Comparison of ENCODE assay signal across 9 cellular contexts in genomic region chr18:48934400-48934707, GRCh38. TPM values are rescaled to one million over a fixed set of nuclear protein-coding genes. Genes with fewer than 3 reads are reported as not detected.
DNase-seq lines count a peak whose midpoint lies in the region; ATAC-seq and TF ChIP-seq lines count a peak whose summit lies in the region.
"Had no signal": no experiment of that assay in that cellular context is flagged by ENCODE, and none has a peak within 500 bp of the region (broad histone marks: within the 10 kb centered on the region; RNA-seq: fewer than 3 reads in every experiment).

No MANE protein-coding gene starts in this region.

- no peak for TF ChIP-seq POLR2A in breast epithelium (IDR thresholded peaks at IDR 0.05)

- H4K20me1 ChIP-seq in BLaER1 treated with 17β-estradiol and CSF1 and Interleukin-3, amounts not matched to agents 10 nM and 100 nM = peaks cover 6 to 96% (median 81%) of the 10 kb centered on the region in 11 experiments; a peak in 18 of 22 replicates

- TF ChIP-seq CTCF in breast epithelium (IDR thresholded peaks at IDR 0.05) = no peak

- H3K4me1 ChIP-seq in BLaER1 treated with 17β-estradiol and CSF1 and Interleukin-3, amounts not matched to agents 10 nM and 100 nM = peaks cover 95 to 100% (median 98%) of the 10 kb centered on the region in 10 experiments
- H3K4me1 ChIP-seq in breast epithelium = peaks cover 21 to 63% of the 10 kb centered on the region in 2 donors
- H3K4me1 ChIP-seq in muscle layer of duodenum (ENCODE audit: control insufficient read depth in 1 of 2, insufficient read depth in 2 of 2, low read length in 2 of 2) = peaks cover 48 to 85% of the 10 kb centered on the region in 2 donors

- H3K27ac ChIP-seq in BLaER1 treated with 17β-estradiol and CSF1 and Interleukin-3, amounts not matched to agents 10 nM and 100 nM = peak overlapping the region in 10 of 11 experiments; percentile 55 to 82 (median 78); a peak in 19 of 22 replicates
- H3K27ac ChIP-seq in breast epithelium (peak overlapping the region; percentile 88 to 89), muscle layer of duodenum (ENCODE audit: low read length) (peak overlapping the region; percentile 87)

- no peaks in the 10 kb centered on the region for H3K9me3 ChIP-seq in BLaER1 treated with 17β-estradiol and CSF1 and Interleukin-3, amounts not matched to agents 10 nM and 100 nM (replicated peaks in 1 of 11)
- H3K9me3 ChIP-seq in breast epithelium (no peaks in the 10 kb centered on the region), muscle layer of duodenum (ENCODE audit: control insufficient read depth in 1 of 2, low read length in 2 of 2) (no peaks in the 10 kb centered on the region)

- H3K4me2 ChIP-seq in BLaER1 treated with 17β-estradiol and CSF1 and Interleukin-3, amounts not matched to agents 10 nM and 100 nM = peak overlapping the region; percentile 80 to 99 (median 95)

- peak overlapping the region; percentile 1 to 73 (median 69); a peak in 19 of 22 replicates for H3K9ac ChIP-seq in BLaER1 treated with 17β-estradiol and CSF1 and Interleukin-3, amounts not matched to agents 10 nM and 100 nM

- DNase-seq in MV-4-11 (lab: John Stamatoyannopoulos, UW) (peak; percentile 54), breast epithelium (ENCODE audit: low spot score in 2 of 2) (no peak), dermis blood vessel endothelial cell (no peak), activated gamma-delta T cell treated with Interleukin-2 at 50 U/mL for 16 hours (no peak), NCI-H2171 treated with DMSO at 0.1 percent for 48 hours (lab: John Stamatoyannopoulos, UW) (no peak)
- DNase-seq: NCI-H524 treated with DMSO at 0.1 percent for 48 hours had no signal

- no peaks in the 10 kb centered on the region for H3K27me3 ChIP-seq in BLaER1 treated with 17β-estradiol and CSF1 and Interleukin-3, amounts not matched to agents 10 nM and 100 nM
- no peaks in the 10 kb centered on the region for H3K27me3 ChIP-seq in breast epithelium
- no peaks in the 10 kb centered on the region for H3K27me3 ChIP-seq in muscle layer of duodenum (ENCODE audit: low read depth, low read length)

- no peak for ATAC-seq in GM19455 (IDR thresholded peaks at IDR 0.05; ENCODE audit: unreplicated experiment)

- peaks cover 0 to 27% (median 5%) of the 10 kb centered on the region in 11 experiments; a peak in 8 of 22 replicates for H3K36me3 ChIP-seq in BLaER1 treated with 17β-estradiol and CSF1 and Interleukin-3, amounts not matched to agents 10 nM and 100 nM
- H3K36me3 ChIP-seq in breast epithelium (no peaks in the 10 kb centered on the region), muscle layer of duodenum (ENCODE audit: control insufficient read depth in 1 of 2, insufficient read depth in 2 of 2, low read length in 2 of 2) (peaks cover 0 to 4% of the 10 kb centered on the region in 2 donors)

- intact Hi-C loops in breast epithelium (cut with DNase I; ENCODE audit: low total_unique reads) = no loop called here

- peak overlapping the region in 8 of 10 experiments; percentile 8 to 60 (median 45); a peak in 14 of 20 replicates for H3K4me3 ChIP-seq in BLaER1 treated with 17β-estradiol and CSF1 and Interleukin-3, amounts not matched to agents 10 nM and 100 nM
- H3K4me3 ChIP-seq in breast epithelium = peak overlapping the region in 1 of 3 donors; percentile 50
- peak overlapping the region; percentile 21 to 42 for H3K4me3 ChIP-seq in muscle layer of duodenum (ENCODE audit: low read depth in 1 of 2, low read length in 2 of 2)

RNA-seq across cellular contexts. Expression of gene SMAD7, which starts 16.4 kb away (rescaled TPM):
- total RNA-seq in breast epithelium (10 to 100 TPM; 17.4 to 21.2 (median 20.6) TPM), dermis blood vessel endothelial cell (6.2 and 9.0 TPM in 2 replicates)
